Comparison of ENCODE assay signal across 9 cellular contexts in genomic region chr1:183652547-183653467, GRCh38.
DNase-seq lines count a peak whose midpoint lies in the region; ATAC-seq lines count a peak whose summit lies in the region.
"Had no signal": no experiment of that assay in that cellular context is flagged by ENCODE, and none has a peak within 500 bp of the region (broad histone marks: within the 10 kb centered on the region; RNA-seq: fewer than 3 reads in every experiment).

APOBEC4 (minus strand) TSS chr1:183653316; CDS start chr1:183648781, 4,535 bp downstream.

- no peaks in the 10 kb centered on the region for H3K27me3 Mint-ChIP-seq in activated naive CD4-positive, alpha-beta T cell treated with anti-CD3 and anti-CD28 coated beads, Interleukin-2, amount 10 ng/mL, durations not matched to agents 7 days and 5 days
- no peaks in the 10 kb centered on the region for H3K27me3 Mint-ChIP-seq in stimulated activated naive CD8-positive, alpha-beta T cell treated with anti-CD3 and anti-CD28 coated beads, Interleukin-15, amount 100 ng/mL, for 72 hours

- no peaks in the 10 kb centered on the region for H3K27me3 ChIP-seq in duodenal mucosa (ENCODE audit: control insufficient read depth in 1 of 2, insufficient read depth in 2 of 2, low read length in 2 of 2)

- H3K9me3 Mint-ChIP-seq in activated naive CD4-positive, alpha-beta T cell treated with anti-CD3 and anti-CD28 coated beads, Interleukin-2, amount 10 ng/mL, durations not matched to agents 7 days and 5 days = no peaks in the 10 kb centered on the region
- no peaks in the 10 kb centered on the region for H3K9me3 Mint-ChIP-seq in stimulated activated naive CD8-positive, alpha-beta T cell treated with anti-CD3 and anti-CD28 coated beads, Interleukin-15, amount 100 ng/mL, for 72 hours

- CTCF ChIA-PET in activated naive CD4-positive, alpha-beta T cell treated with anti-CD3 and anti-CD28 coated beads, Interleukin-2, amount 10 ng/mL, durations not matched to agents 7 days and 5 days (lab: Charles Lee) = interaction anchor here (1.2 to 6.2 kb wide), 6 partner anchors 19 to 263 kb away, joined by 3 to 140 read pairs (median 26); partner anchors contain the start of gene ARPC5

- peak within 1 kb of the TSS in 1 of 2 donors; percentile 28 for H3K9ac ChIP-seq in duodenal mucosa (ENCODE audit: low read depth in 1 of 2, low read length in 2 of 2)

- H3K36me3 ChIP-seq in duodenal mucosa (ENCODE audit: control insufficient read depth in 1 of 2, insufficient read depth in 2 of 2, low read length in 2 of 2) = no peaks in the 10 kb centered on the region

- H3K4me3 Mint-ChIP-seq in activated naive CD4-positive, alpha-beta T cell treated with anti-CD3 and anti-CD28 coated beads, Interleukin-2, amount 10 ng/mL, durations not matched to agents 7 days and 5 days = no peak within 1 kb of the TSS
- H3K4me3 Mint-ChIP-seq in stimulated activated naive CD8-positive, alpha-beta T cell treated with anti-CD3 and anti-CD28 coated beads, Interleukin-15, amount 100 ng/mL, for 72 hours = peak within 1 kb of the TSS; percentile 38 to 62

- H3K4me3 ChIP-seq in duodenal mucosa (ENCODE audit: low read depth in 1 of 2, low read length in 2 of 2) = peak within 1 kb of the TSS; percentile 24 to 38

- peak; percentile 24 for DNase-seq in activated naive CD4-positive, alpha-beta T cell treated with anti-CD3 and anti-CD28 coated beads, Interleukin-2, amount 10 ng/mL, durations not matched to agents 7 days and 5 days
- no peak for DNase-seq in activated naive CD4-positive, alpha-beta T cell (lab: John Stamatoyannopoulos, UW)
- DNase-seq in NCI-H510A (lab: John Stamatoyannopoulos, UW) = peak; percentile 39
- peak in 1 of 2 donors; percentile 24 for DNase-seq in stimulated activated naive CD8-positive, alpha-beta T cell treated with anti-CD3 and anti-CD28 coated beads, Interleukin-15, amount 100 ng/mL, for 72 hours
- DNase-seq in UCSD-AML1 (lab: John Stamatoyannopoulos, UW; ENCODE audit: unreplicated experiment) = no peak
- no peak for DNase-seq in NK-92 treated with Interleukin-12 subunit alpha and Interleukin-12 subunit beta, amount 100 ng/mL, for 24 hours (lab: John Stamatoyannopoulos, UW)
- DNase-seq in T1000 (lab: John Stamatoyannopoulos, UW) = no peak

- peak within 1 kb of the TSS; percentile 37 for H3K27ac ChIP-seq in duodenal mucosa (ENCODE audit: low read depth, low read length)
- H3K27ac ChIP-seq: C4-2B had no signal

- ATAC-seq in stimulated activated naive CD8-positive, alpha-beta T cell treated with anti-CD3 and anti-CD28 coated beads, Interleukin-15, amount 100 ng/mL, for 72 hours = peak; percentile 73

- H3K4me1 Mint-ChIP-seq in activated naive CD4-positive, alpha-beta T cell treated with anti-CD3 and anti-CD28 coated beads, Interleukin-2, amount 10 ng/mL, durations not matched to agents 7 days and 5 days = peaks cover 34% of the 10 kb centered on the region
- peaks cover 41% of the 10 kb centered on the region for H3K4me1 Mint-ChIP-seq in stimulated activated naive CD8-positive, alpha-beta T cell treated with anti-CD3 and anti-CD28 coated beads, Interleukin-15, amount 100 ng/mL, for 72 hours

- no peaks in the 10 kb centered on the region for H3K36me3 Mint-ChIP-seq in activated naive CD4-positive, alpha-beta T cell treated with anti-CD3 and anti-CD28 coated beads, Interleukin-2, amount 10 ng/mL, durations not matched to agents 7 days and 5 days

- H3K4me1 ChIP-seq in duodenal mucosa (ENCODE audit: control insufficient read depth in 1 of 2, insufficient read depth in 2 of 2, low read length in 2 of 2) = peaks cover 31% of the 10 kb centered on the region in 2 donors

- H3K9me3 ChIP-seq in duodenal mucosa (ENCODE audit: control insufficient read depth in 1 of 2, low read length in 2 of 2) = no peaks in the 10 kb centered on the region

- peak within 1 kb of the TSS; percentile 73 for H3K27ac Mint-ChIP-seq in activated naive CD4-positive, alpha-beta T cell treated with anti-CD3 and anti-CD28 coated beads, Interleukin-2, amount 10 ng/mL, durations not matched to agents 7 days and 5 days
- peak within 1 kb of the TSS; percentile 36 to 82 for H3K27ac Mint-ChIP-seq in stimulated activated naive CD8-positive, alpha-beta T cell treated with anti-CD3 and anti-CD28 coated beads, Interleukin-15, amount 100 ng/mL, for 72 hours

Comparison
In these comparisons a context has a peak if more than half of its experiments do, and no peak if none do; other contexts are left out.
1. DNase-seq: peak in activated naive CD4-positive, alpha-beta T cell treated with anti-CD3 and anti-CD28 coated beads, Interleukin-2, amount 10 ng/mL, durations not matched to agents 7 days and 5 days (single experiment) and NCI-H510A (single experiment); none in activated naive CD4-positive, alpha-beta T cell (0 of 4), UCSD-AML1 (single experiment), NK-92 treated with Interleukin-12 subunit alpha and Interleukin-12 subunit beta, amount 100 ng/mL, for 24 hours (single experiment) and T1000 (single experiment).